9 cellular contexts compared by ENCODE assay signal in the genomic region with DNA sequence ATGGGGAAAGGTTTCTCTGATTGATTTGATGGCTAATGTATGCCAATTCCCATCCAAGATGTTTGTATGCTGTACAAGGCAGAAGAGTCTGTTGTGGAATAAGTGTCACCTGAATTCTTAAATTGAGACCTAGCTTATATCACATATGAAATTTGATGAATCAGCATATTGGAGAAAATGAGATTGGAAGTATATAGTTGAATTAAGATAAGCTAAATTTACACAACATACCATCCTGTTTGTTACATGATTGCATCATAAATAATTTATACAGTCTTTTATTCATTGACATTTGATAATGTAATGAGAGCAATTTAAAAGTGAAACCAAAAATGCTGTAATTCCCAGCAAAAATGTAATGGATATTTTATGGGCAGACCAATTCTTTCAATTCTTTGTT. TPM values are rescaled to one million over a fixed set of nuclear protein-coding genes. Genes with fewer than 3 reads are reported as not detected.
A peak's percentile ranks its signal among the peaks of the same experiment; 100 is the strongest.
DNase-seq lines count a peak whose midpoint lies in the region; ATAC-seq and TF ChIP-seq lines count a peak whose summit lies in the region.
"Had no signal": no experiment of that assay in that cellular context is flagged by ENCODE, and none has a peak within 500 bp of the region (broad histone marks: within the 10 kb centered on the region; RNA-seq: fewer than 3 reads in every experiment).

No MANE protein-coding gene starts in this region.

- H3K9me3 ChIP-seq in RWPE2 (ENCODE audit: severe bottlenecking) (no peaks in the 10 kb centered on the region), esophagus muscularis mucosa (no peaks in the 10 kb centered on the region), psoas muscle (no peaks in the 10 kb centered on the region)

- no peaks in the 10 kb centered on the region for H3K27me3 ChIP-seq in RWPE2 (ENCODE audit: insufficient read depth, poor library complexity, severe bottlenecking)
- H3K27me3 ChIP-seq in esophagus muscularis mucosa = no peaks in the 10 kb centered on the region
- H3K27me3 ChIP-seq in psoas muscle (ENCODE audit: insufficient read depth in 3 of 3, low read length in 2 of 3) = no peaks in the 10 kb centered on the region

- intact Hi-C loops in esophagus muscularis mucosa (cut with DNase I) (no loop called here), psoas muscle (cut with DNase I) (no loop called here)

- H3K4me1 ChIP-seq in RWPE2 (ENCODE audit: insufficient read depth, poor library complexity, severe bottlenecking) (peaks cover 33% of the 10 kb centered on the region), esophagus muscularis mucosa (peaks cover 28 to 50% (median 42%) of the 10 kb centered on the region in 4 donors), psoas muscle (peaks cover 40% of the 10 kb centered on the region)

- no peak overlapping the region for H3K27ac ChIP-seq in RWPE2 (ENCODE audit: poor library complexity, severe bottlenecking)
- no peak overlapping the region for H3K27ac ChIP-seq in esophagus muscularis mucosa (replicated peaks in 1 of 4)
- no peak overlapping the region for H3K27ac ChIP-seq in psoas muscle

- DNase-seq in RWPE2 (ENCODE audit: low spot score) = no peak
- no peak for DNase-seq in esophagus muscularis mucosa (ENCODE audit: extremely low spot score)
- DNase-seq in psoas muscle = no peak
- no peak for DNase-seq in germinal center (ENCODE audit: low spot score)
- no peak for DNase-seq in pons (ENCODE audit: low spot score)
- no peak for DNase-seq in RKO (ENCODE audit: low spot score)
- DNase-seq: activated CD4-positive, alpha-beta T cell treated with anti-CD3 and anti-CD28 coated beads, Interleukin-2, amount 50 U/mL, for 4 hours had no signal

- TF ChIP-seq POLR2A in esophagus muscularis mucosa (IDR thresholded peaks at IDR 0.05; ENCODE audit: low read depth) = no peak

- no peak for TF ChIP-seq EP300 in esophagus muscularis mucosa (IDR thresholded peaks at IDR 0.05)

- peak overlapping the region; percentile 92 for H3K4me3 ChIP-seq in GM08714 (ENCODE audit: low read length)
- H3K4me3 ChIP-seq in RWPE2 (ENCODE audit: severe bottlenecking) = peak overlapping the region; percentile 67
- H3K4me3 ChIP-seq in esophagus muscularis mucosa = peak overlapping the region; percentile 65 to 89 (median 85)
- peak overlapping the region; percentile 75 for H3K4me3 ChIP-seq in psoas muscle

- TF ChIP-seq CTCF in RWPE2 (IDR thresholded peaks at IDR 0.05; ENCODE audit: poor library complexity, severe bottlenecking) = no peak
- TF ChIP-seq CTCF in esophagus muscularis mucosa (IDR thresholded peaks at IDR 0.05) = no peak
- no peak for TF ChIP-seq CTCF in psoas muscle (IDR thresholded peaks at IDR 0.05)

- peaks cover 27% of the 10 kb centered on the region for H3K36me3 ChIP-seq in RWPE2 (ENCODE audit: low read depth)
- peaks cover 0 to 5% (median 1%) of the 10 kb centered on the region in 4 donors for H3K36me3 ChIP-seq in esophagus muscularis mucosa
- peaks cover 0 to 4% of the 10 kb centered on the region in 2 donors for H3K36me3 ChIP-seq in psoas muscle (ENCODE audit: insufficient read depth in 1 of 2, low read depth in 1 of 2)

- ATAC-seq in RWPE2 (ENCODE audit: low read depth) = no peak
- no peak for ATAC-seq in psoas muscle
- no peak for ATAC-seq in HG03378 (IDR thresholded peaks at IDR 0.05; ENCODE audit: unreplicated experiment)

RNA-seq across cellular contexts. Expression of gene CWC27, which starts 1.1 kb away (rescaled TPM):
- 10 to 100 TPM; 12.3 to 21.2 (median 13.4) TPM for total RNA-seq in esophagus muscularis mucosa
- total RNA-seq in psoas muscle = 10 to 100 TPM; 16.0 to 26.8 (median 18.6) TPM
- 10 to 100 TPM; 17.5 to 31.2 (median 26.3) TPM for polyA plus RNA-seq in psoas muscle

RNA-seq across cellular contexts. Expression of gene SREK1IP1, which starts 1.4 kb away (rescaled TPM):
- total RNA-seq in esophagus muscularis mucosa (10 to 100 TPM; 10.7 to 17.4 (median 11.0) TPM), psoas muscle (10 to 100 TPM in 1 of 4 donors, 1 to 10 TPM in 3; 6.9 to 11.1 (median 8.6) TPM)
- polyA plus RNA-seq in psoas muscle = 1 to 10 TPM; 4.6 to 6.7 (median 5.9) TPM
